1 cellular context compared by ENCODE assay signal in genomic region chr16:29663020-29663828, GRCh38.
A peak's percentile ranks its signal among the peaks of the same experiment; 100 is the strongest.
TF ChIP-seq lines count a peak whose summit lies in the region.

Gene SPN (plus strand): TSS chr16:29663247. CDS start chr16:29663729, 482 bp downstream.

TF ChIP-seq in K562, 482 proteins besides CTCF, POLR2A, EP300 and RAD21 (continued from another document and continues in another):
- TF ChIP-seq MGA (IDR thresholded peaks at IDR 0.05), result no peak; the same call in 1 of the 2 replicates
- peak in 1 of 2 experiments; percentile 73; a peak in 1 of 4 replicates for TF ChIP-seq HDAC1 (IDR thresholded peaks at IDR 0.05)
- TF ChIP-seq E2F6 (IDR thresholded peaks at IDR 0.05; ENCODE audit: borderline replicate concordance in 1 of 2, extremely low read depth in 1 of 2, insufficient read depth in 1 of 2, insufficient read length in 1 of 2, low read depth in 1 of 2, low read length in 1 of 2, poor library complexity in 1 of 2, severe bottlenecking in 1 of 2), result peak; percentile 44 to 54
- TF ChIP-seq TCF15 (CRISPR knock-in tag; IDR thresholded peaks at IDR 0.05), result no peak
- no peak for TF ChIP-seq ZNF12 (CRISPR knock-in tag; IDR thresholded peaks at IDR 0.05)
- peak; percentile 25 for TF ChIP-seq L3MBTL2 (IDR thresholded peaks at IDR 0.05)
- TF ChIP-seq ID3 (CRISPR knock-in tag; IDR thresholded peaks at IDR 0.05), result no peak
- TF ChIP-seq ID3 (tag; IDR thresholded peaks at IDR 0.05), result peak; percentile 61; the same call in 1 of the 2 replicates
- TF ChIP-seq NFATC3 (IDR thresholded peaks at IDR 0.05), result peak; percentile 92; the same call in 1 of the 2 replicates
- TF ChIP-seq HIVEP1 (CRISPR knock-in tag; IDR thresholded peaks at IDR 0.05), result no peak
- TF ChIP-seq NCOR1 (IDR thresholded peaks at IDR 0.05), result peak; percentile 91
- peak; percentile 80; the same call in 1 of the 2 replicates for TF ChIP-seq PHF8 (IDR thresholded peaks at IDR 0.05; ENCODE audit: borderline replicate concordance, low read length)
- TF ChIP-seq NR2C2 (CRISPR knock-in tag; IDR thresholded peaks at IDR 0.05), result 0 out of 2 replicates have a peak, but pooled peaks have one; percentile 33
- peak; percentile 73 for TF ChIP-seq NR2C2 (tag; IDR thresholded peaks at IDR 0.05)
- TF ChIP-seq DDX20 (tag; IDR thresholded peaks at IDR 0.05; ENCODE audit: low read depth), result no peak
- TF ChIP-seq HOMEZ (CRISPR knock-in tag; IDR thresholded peaks at IDR 0.05), result no peak
- no peak for TF ChIP-seq SAFB (IDR thresholded peaks at IDR 0.05; ENCODE audit: borderline replicate concordance, low read depth, low read length)
- no peak for TF ChIP-seq CLOCK (CRISPR knock-in tag; IDR thresholded peaks at IDR 0.05; ENCODE audit: borderline replicate concordance)
- TF ChIP-seq HBP1 (CRISPR knock-in tag; IDR thresholded peaks at IDR 0.05), result no peak
- no peak for TF ChIP-seq SLC30A9 (CRISPR knock-in tag; IDR thresholded peaks at IDR 0.05)
- TF ChIP-seq JUN (IDR thresholded peaks at IDR 0.05; ENCODE audit: borderline replicate concordance, low read depth, low read length), result no peak
- no peak for TF ChIP-seq JUN (CRISPR knock-in tag; IDR thresholded peaks at IDR 0.05; ENCODE audit: borderline replicate concordance)
- no peak; the same call in 1 of the 2 replicates for TF ChIP-seq TCF7 (IDR thresholded peaks at IDR 0.05; ENCODE audit: borderline replicate concordance)
- TF ChIP-seq HLTF (IDR thresholded peaks at IDR 0.05), result 0 out of 2 replicates have a peak, but pooled peaks have one; percentile 10
- no peak for TF ChIP-seq FOS (IDR thresholded peaks at IDR 0.05; ENCODE audit: extremely low read depth, insufficient read length)
- TF ChIP-seq TRIM28 (IDR thresholded peaks at IDR 0.05), result no peak
- no peak for TF ChIP-seq ZNF277 (CRISPR knock-in tag; IDR thresholded peaks at IDR 0.05; ENCODE audit: borderline replicate concordance)
- no peak for TF ChIP-seq ZNF644 (tag; IDR thresholded peaks at IDR 0.05; ENCODE audit: low read depth)
- TF ChIP-seq CBX5 (IDR thresholded peaks at IDR 0.05; ENCODE audit: borderline replicate concordance, low read depth), result no peak
- peak; percentile 61; the same call in 1 of the 2 replicates for TF ChIP-seq ZNF584 (CRISPR knock-in tag; IDR thresholded peaks at IDR 0.05; ENCODE audit: low read depth)
- peak in 1 of 2 experiments; percentile 57; a peak in 1 of 4 replicates for TF ChIP-seq NONO (IDR thresholded peaks at IDR 0.05; ENCODE audit: low read depth in 2 of 2, low read length in 1 of 2)
- peak in 1 of 3 experiments; percentile 81; a peak in 2 of 6 replicates for TF ChIP-seq ZBTB11 (CRISPR knock-in tag; IDR thresholded peaks at IDR 0.05)
- no peak for TF ChIP-seq RBM34 (IDR thresholded peaks at IDR 0.05; ENCODE audit: borderline replicate concordance, insufficient read depth, low read length)
- TF ChIP-seq RFX5 (IDR thresholded peaks at IDR 0.05; ENCODE audit: low read depth, low read length), result no peak
